Comparison of ENCODE assay signal across 8 cellular contexts in the genomic region with DNA sequence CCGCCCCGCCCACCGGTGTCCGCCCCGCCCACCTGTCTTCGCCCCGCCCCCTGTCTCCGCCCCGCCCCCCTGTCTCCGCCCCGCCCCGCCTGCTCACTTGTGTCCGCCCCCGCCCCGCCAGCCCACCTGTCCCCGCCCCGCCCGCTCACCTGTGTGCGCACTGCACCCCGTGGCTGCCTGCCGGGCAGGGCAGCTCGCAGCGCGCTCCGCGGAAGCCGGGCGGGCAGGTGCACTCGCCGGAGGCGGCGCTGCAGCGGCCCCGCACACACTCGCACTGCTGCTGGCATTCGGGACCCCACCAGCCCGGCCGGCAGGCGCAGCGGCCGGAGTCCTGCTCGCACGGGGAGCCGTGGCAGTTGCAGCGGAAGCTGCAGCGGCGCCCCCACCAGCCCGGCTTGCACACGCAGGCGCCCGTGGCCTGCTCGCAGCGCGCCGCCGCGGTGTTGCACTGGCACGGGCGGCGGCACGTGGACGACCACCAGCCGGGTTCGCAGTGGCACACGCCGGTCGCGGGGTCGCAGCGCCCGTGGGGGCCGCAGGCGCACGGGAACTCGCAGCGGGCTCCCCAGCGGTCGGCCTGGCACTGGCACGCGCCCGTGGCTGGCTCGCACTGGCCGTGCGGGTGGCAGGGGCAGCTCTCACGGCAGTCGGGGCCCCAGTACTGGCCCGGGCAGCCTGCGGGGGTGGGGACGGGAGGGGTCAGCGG. TPM values are rescaled to one million over a fixed set of nuclear protein-coding genes. Genes with fewer than 3 reads are reported as not detected.
A peak's percentile ranks its signal among the peaks of the same experiment; 100 is the strongest.
DNase-seq lines count a peak whose midpoint lies in the region; ATAC-seq and TF ChIP-seq lines count a peak whose summit lies in the region.

No MANE protein-coding gene starts in this region.

- DNase-seq in activated B cell treated with CpG ODN at 0.5 μM for 24 hours (peak; percentile 55), lower lobe of right lung (peak; percentile 89), stomach (peak; percentile 92), Ammon's horn (ENCODE audit: low spot score) (no peak)

- POLR2A ChIA-PET in HEK293 (lab: Yijun Ruan, JAX) (interaction anchor here (0.6 kb wide), 1 partner anchor 224 kb away, joined by 3 read pairs; no protein-coding TSS in a partner anchor), activated B cell treated with CpG ODN at 0.5 μM for 24 hours (lab: Charles Lee) (interaction anchor here (0.5 to 3.0 kb wide), 10 partner anchors 9 to 600 kb away, joined by 3 to 45 read pairs (median 6); partner anchors contain the start of gene SLC43A2)

- peaks cover 41% of the 10 kb centered on the region for H3K4me1 Mint-ChIP-seq in activated B cell treated with CpG ODN at 0.5 μM for 24 hours

- H3K9me3 ChIP-seq in BLaER1 treated with 17β-estradiol and CSF1 and Interleukin-3, amounts not matched to agents 10 nM and 100 nM (replicated peaks in 1 of 11) = no peaks in the 10 kb centered on the region
- H3K9me3 ChIP-seq in HEK293 (ENCODE audit: control insufficient read depth, insufficient read depth, low read depth, low read length) = no peaks in the 10 kb centered on the region
- no peaks in the 10 kb centered on the region for H3K9me3 ChIP-seq in lower lobe of right lung
- H3K9me3 ChIP-seq in stomach = no peaks in the 10 kb centered on the region

- peak overlapping the region; percentile 42 to 91 (median 83); a peak in 21 of 22 replicates for H3K27ac ChIP-seq in BLaER1 treated with 17β-estradiol and CSF1 and Interleukin-3, amounts not matched to agents 10 nM and 100 nM
- H3K27ac ChIP-seq in HEK293 (ENCODE audit: extremely low read depth, low read depth, low read length) = peak overlapping the region; percentile 37; the same call in 1 of the 2 replicates
- H3K27ac ChIP-seq in cingulate gyrus (ENCODE audit: low read depth, low read length) = peak overlapping the region; percentile 19
- H3K27ac ChIP-seq in lower lobe of right lung = peak overlapping the region; percentile 95
- peak overlapping the region; percentile 31 to 82 (median 68) for H3K27ac ChIP-seq in stomach

- peak overlapping the region; percentile 69 to 92 (median 84) for H3K4me3 ChIP-seq in BLaER1 treated with 17β-estradiol and CSF1 and Interleukin-3, amounts not matched to agents 10 nM and 100 nM
- peak overlapping the region; percentile 34 for H3K4me3 ChIP-seq in HEK293 (ENCODE audit: low read depth, low read length)
- H3K4me3 ChIP-seq in lower lobe of right lung = peak overlapping the region; percentile 62
- H3K4me3 ChIP-seq in stomach = peak overlapping the region; percentile 48 to 60 (median 58)

- ATAC-seq in activated B cell treated with CpG ODN at 0.5 μM for 24 hours (ENCODE audit: low read depth) (peak; percentile 35), lower lobe of right lung (peak; percentile 61 to 63), HG03135 (IDR thresholded peaks at IDR 0.05; ENCODE audit: unreplicated experiment) (no peak)

- no peak for TF ChIP-seq EP300 in stomach (IDR thresholded peaks at IDR 0.05)

- H3K27me3 ChIP-seq in BLaER1 treated with 17β-estradiol and CSF1 and Interleukin-3, amounts not matched to agents 10 nM and 100 nM = no peaks in the 10 kb centered on the region
- H3K27me3 ChIP-seq in lower lobe of right lung (ENCODE audit: low read depth) = no peaks in the 10 kb centered on the region
- no peaks in the 10 kb centered on the region for H3K27me3 ChIP-seq in stomach

- no peak for TF ChIP-seq POLR2A in stomach (IDR thresholded peaks at IDR 0.05)

- CTCF ChIA-PET in HEK293 (lab: Yijun Ruan, JAX) (interaction anchor here (0.5 to 1.4 kb wide), 6 partner anchors 10 to 73 kb away, joined by 4 to 5 read pairs (median 5); partner anchors contain the start of gene SLC43A2), activated B cell treated with CpG ODN at 0.5 μM for 24 hours (lab: Charles Lee) (interaction anchor here (7.1 kb wide), 1 partner anchor 13 kb away, joined by 49 read pairs; the partner anchor contains the start of gene SLC43A2)

- H3K4me3 Mint-ChIP-seq in activated B cell treated with CpG ODN at 0.5 μM for 24 hours = peak overlapping the region; percentile 85

- H3K36me3 Mint-ChIP-seq in activated B cell treated with CpG ODN at 0.5 μM for 24 hours (ENCODE audit: low read depth) = no peaks in the 10 kb centered on the region

- H3K4me2 ChIP-seq in BLaER1 treated with 17β-estradiol and CSF1 and Interleukin-3, amounts not matched to agents 10 nM and 100 nM = peak overlapping the region; percentile 92 to 100 (median 99)

- peaks cover 10 to 47% (median 34%) of the 10 kb centered on the region in 11 experiments; a peak in 18 of 22 replicates for H4K20me1 ChIP-seq in BLaER1 treated with 17β-estradiol and CSF1 and Interleukin-3, amounts not matched to agents 10 nM and 100 nM

- H3K9me3 Mint-ChIP-seq in activated B cell treated with CpG ODN at 0.5 μM for 24 hours = no peaks in the 10 kb centered on the region

- intact Hi-C loops in activated B cell treated with CpG ODN at 0.5 μM for 24 hours (cut with micrococcal nuclease) = loop anchor here (10.0 kb wide), 1 partner anchor 391 kb away; the partner anchor contains the start of gene DPH1
- intact Hi-C loops in lower lobe of right lung (cut with DNase I) = no loop called here
- intact Hi-C loops in stomach (cut with DNase I; ENCODE audit: low total_unique reads) = no loop called here

- TF ChIP-seq CTCF in HEK293 (tag by site-specific recombination; IDR thresholded peaks at IDR 0.05) (no peak), activated B cell treated with CpG ODN at 0.5 μM for 24 hours (IDR thresholded peaks at IDR 0.05) (no peak), lower lobe of right lung (IDR thresholded peaks at IDR 0.05) (peak; percentile 30), stomach (IDR thresholded peaks at IDR 0.05) (peak in 2 of 7 experiments; percentile 21 to 35)

- WGBS in stomach, 5 donors = 0 to 1% (median 1%) methylated on average over 14 to 87 of the region's 90 CpGs; no CpG with 5 or more reads in 1 of the 5 donors

- peaks cover 13 to 46% (median 36%) of the 10 kb centered on the region in 11 experiments; a peak in 21 of 22 replicates for H3K36me3 ChIP-seq in BLaER1 treated with 17β-estradiol and CSF1 and Interleukin-3, amounts not matched to agents 10 nM and 100 nM
- H3K36me3 ChIP-seq in HEK293 (ENCODE audit: control insufficient read depth in 2 of 2, insufficient read depth in 1 of 2, low read length in 2 of 2) = no peaks in the 10 kb centered on the region
- H3K36me3 ChIP-seq in lower lobe of right lung = peaks cover 9% of the 10 kb centered on the region
- H3K36me3 ChIP-seq in stomach = peaks cover 0 to 5% (median 4%) of the 10 kb centered on the region in 4 donors

- H3K4me1 ChIP-seq in BLaER1 treated with 17β-estradiol and CSF1 and Interleukin-3, amounts not matched to agents 10 nM and 100 nM = peaks cover 64 to 80% (median 73%) of the 10 kb centered on the region in 10 experiments
- H3K4me1 ChIP-seq in HEK293 (ENCODE audit: control insufficient read depth, insufficient read depth, low read length) = peaks cover 4% of the 10 kb centered on the region; the same call in 1 of the 2 replicates
- H3K4me1 ChIP-seq in lower lobe of right lung = peaks cover 59% of the 10 kb centered on the region
- peaks cover 23 to 62% (median 51%) of the 10 kb centered on the region in 4 donors for H3K4me1 ChIP-seq in stomach

- H3K9ac ChIP-seq in BLaER1 treated with 17β-estradiol and CSF1 and Interleukin-3, amounts not matched to agents 10 nM and 100 nM = peak overlapping the region; percentile 82 to 90 (median 87)

- H3K27me3 Mint-ChIP-seq in activated B cell treated with CpG ODN at 0.5 μM for 24 hours = no peaks in the 10 kb centered on the region

- no peak overlapping the region for H3K27ac Mint-ChIP-seq in activated B cell treated with CpG ODN at 0.5 μM for 24 hours

TF ChIP-seq in HEK293, 187 proteins besides CTCF, POLR2A, EP300 and RAD21 (continues in another document):
- no peak for TF ChIP-seq BCL11A (tag by site-specific recombination; IDR thresholded peaks at IDR 0.05; ENCODE audit: low read depth)
- TF ChIP-seq ZIC2 (tag by site-specific recombination; IDR thresholded peaks at IDR 0.05) = peak; percentile 39
- TF ChIP-seq ZNF501 (tag by site-specific recombination; IDR thresholded peaks at IDR 0.05) = no peak
- peak; percentile 98 for TF ChIP-seq ZBTB44 (tag by site-specific recombination; IDR thresholded peaks at IDR 0.05)
- 0 out of 2 replicates have a peak, but pooled peaks have one; percentile 26 for TF ChIP-seq ZSCAN30 (tag by site-specific recombination; IDR thresholded peaks at IDR 0.05)

RNA-seq across cellular contexts. Expression of gene SCARF1, which starts 2.1 kb away (rescaled TPM):
- total RNA-seq in activated B cell treated with CpG ODN at 0.5 μM for 24 hours = 6.6 and 8.0 TPM in 2 replicates
- 37.4 TPM for total RNA-seq in lower lobe of right lung
- total RNA-seq in stomach = 100 to 1,000 TPM in 1 of 5 donors, 10 to 100 TPM in 2, 1 to 10 TPM in 2; 4.1 to 119 (median 53.1) TPM
- 1 to 10 TPM; 1.4 to 2.7 (median 2.0) TPM for polyA plus RNA-seq in stomach

RNA-seq across cellular contexts. Expression of gene RILP, which starts 6.2 kb away (rescaled TPM):
- 9.7 and 9.8 TPM in 2 replicates for total RNA-seq in activated B cell treated with CpG ODN at 0.5 μM for 24 hours
- 41.5 TPM for total RNA-seq in lower lobe of right lung
- total RNA-seq in stomach = 100 to 1,000 TPM in 1 of 5 donors, 10 to 100 TPM in 3, 1 to 10 TPM in 1; 8.6 to 284 (median 39.1) TPM
- polyA plus RNA-seq in stomach = 10 to 100 TPM; 15.6 to 32.4 (median 19.2) TPM

RNA-seq across cellular contexts. Expression of gene SLC43A2, which starts 14.8 kb away (rescaled TPM):
- total RNA-seq in activated B cell treated with CpG ODN at 0.5 μM for 24 hours = 148 and 167 TPM in 2 replicates
- total RNA-seq in lower lobe of right lung = 44.6 TPM
- total RNA-seq in stomach = 10 to 100 TPM in 2 of 5 donors, 1 to 10 TPM in 2, under 1 TPM in 1; 0.29 to 15.8 (median 6.5) TPM
- polyA plus RNA-seq in stomach = 1 to 10 TPM; 1.8 to 5.9 (median 4.6) TPM

RNA-seq across cellular contexts. Expression of gene PRPF8, which starts 41.2 kb away (rescaled TPM):
- total RNA-seq in activated B cell treated with CpG ODN at 0.5 μM for 24 hours = 401 and 442 TPM in 2 replicates
- 280 TPM for total RNA-seq in lower lobe of right lung
- 100 to 1,000 TPM; 126 to 252 (median 201) TPM for total RNA-seq in stomach
- 10 to 100 TPM; 33.6 to 83.4 (median 38.4) TPM for polyA plus RNA-seq in stomach

Comparison
In these comparisons a context has a peak if more than half of its experiments do, and no peak if none do; other contexts are left out.
1. H3K27ac ChIP-seq: peak in every context shown above with its lines; median percentile 95 in lower lobe of right lung; 83 in BLaER1 treated with 17β-estradiol and CSF1 and Interleukin-3, amounts not matched to agents 10 nM and 100 nM; 68 in stomach; 37 in HEK293; 19 in cingulate gyrus.
2. H3K4me3 ChIP-seq: peak in every context shown above with its lines; median percentile 84 in BLaER1 treated with 17β-estradiol and CSF1 and Interleukin-3, amounts not matched to agents 10 nM and 100 nM; 62 in lower lobe of right lung; 58 in stomach; 34 in HEK293.